21 cellular contexts compared by ENCODE assay signal in the genomic region with DNA sequence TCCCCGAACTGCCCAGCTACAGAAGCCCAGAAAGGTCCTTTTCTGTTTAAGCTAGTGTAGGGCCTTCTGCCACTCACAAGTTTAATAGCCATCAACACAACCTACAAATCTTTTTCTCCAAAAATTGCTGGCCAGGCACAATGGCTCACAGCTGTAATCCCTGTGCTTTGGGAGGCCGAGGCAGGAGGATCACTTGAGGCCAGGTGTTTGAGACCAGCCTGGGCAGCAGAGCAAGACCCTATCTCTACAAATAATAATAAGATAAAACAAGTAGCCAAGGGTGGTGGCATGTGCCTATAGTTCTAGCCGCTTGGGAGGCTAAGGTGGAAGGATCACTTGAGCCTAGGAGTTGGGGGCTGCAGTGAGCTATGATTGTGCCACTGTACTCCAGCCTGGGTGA.
"Had no signal": no experiment of that assay in that cellular context is flagged by ENCODE, and none has a peak within 500 bp of the region (broad histone marks: within the 10 kb centered on the region; RNA-seq: fewer than 3 reads in every experiment).

No MANE protein-coding gene starts in this region.

- ATAC-seq: PC-3, T-helper 17 cell had no signal

- H3K27ac Mint-ChIP-seq: activated CD4-positive, alpha-beta memory T cell treated with anti-CD3 and anti-CD28 coated beads for 36 hours; activated CD4-positive, alpha-beta T cell treated with anti-CD3 and anti-CD28 coated beads, Interleukin-2, amount 10 ng/mL, durations not matched to agents 7 days and 5 days; activated naive CD8-positive, alpha-beta T cell treated with anti-CD3 and anti-CD28 coated beads, Interleukin-2, amount 10 ng/mL, durations not matched to agents 7 days and 5 days; T-helper 17 cell had no signal

- DNase-seq: activated CD4-positive, alpha-beta memory T cell treated with anti-CD3 and anti-CD28 coated beads for 36 hours; activated CD4-positive, alpha-beta T cell treated with anti-CD3 and anti-CD28 coated beads, Interleukin-2, amount 10 ng/mL, durations not matched to agents 7 days and 5 days; activated CD4-positive, CD25-positive, alpha-beta regulatory T cell; activated CD8-positive, alpha-beta memory T cell treated with anti-CD3 and anti-CD28 coated beads, Interleukin-2, amount 50 U/mL, for 4 hours; activated naive CD4-positive, alpha-beta T cell treated with anti-CD3 and anti-CD28 coated beads, Interleukin-2, amount 50 U/mL, for 16 hours; activated naive CD8-positive, alpha-beta T cell treated with anti-CD3 and anti-CD28 coated beads, Interleukin-2, amount 10 ng/mL, durations not matched to agents 7 days and 5 days; anterior cingulate cortex; KG1; MG63; NCI-H1092 treated with DMSO at 0.1 percent for 48 hours; NCI-H1417 treated with DMSO at 0.1 percent for 48 hours; NCI-H1694; NCI-H2029; NCI-H2107; NCI-H345; NCI-H510A treated with DMSO at 0.1 percent for 48 hours; PC-3; SHP77; T-helper 17 cell; T-helper 9 cell had no signal

- H3K9me3 ChIP-seq: adrenal gland, MG63 had no signal

- H3K9me3 Mint-ChIP-seq: activated CD4-positive, alpha-beta memory T cell treated with anti-CD3 and anti-CD28 coated beads for 36 hours; activated naive CD8-positive, alpha-beta T cell treated with anti-CD3 and anti-CD28 coated beads, Interleukin-2, amount 10 ng/mL, durations not matched to agents 7 days and 5 days had no signal

- H3K4me1 ChIP-seq: adrenal gland had no signal

- H3K27ac ChIP-seq: adrenal gland had no signal

- H3K4me3 ChIP-seq: adrenal gland, MG63 had no signal

- H3K36me3 Mint-ChIP-seq: activated CD4-positive, alpha-beta memory T cell treated with anti-CD3 and anti-CD28 coated beads for 36 hours had no signal

- H3K27me3 Mint-ChIP-seq: activated CD4-positive, alpha-beta memory T cell treated with anti-CD3 and anti-CD28 coated beads for 36 hours had no signal

- H3K36me3 ChIP-seq: adrenal gland, MG63 had no signal

- H3K4me1 Mint-ChIP-seq: T-helper 17 cell had no signal

- H3K27me3 ChIP-seq: adrenal gland, MG63 had no signal

- H3K4me3 Mint-ChIP-seq: activated CD4-positive, alpha-beta memory T cell treated with anti-CD3 and anti-CD28 coated beads for 36 hours; activated CD4-positive, alpha-beta T cell treated with anti-CD3 and anti-CD28 coated beads, Interleukin-2, amount 10 ng/mL, durations not matched to agents 7 days and 5 days; activated naive CD8-positive, alpha-beta T cell treated with anti-CD3 and anti-CD28 coated beads, Interleukin-2, amount 10 ng/mL, durations not matched to agents 7 days and 5 days; T-helper 17 cell had no signal
